ENCODE assay signal across 8 cellular contexts in the genomic region with DNA sequence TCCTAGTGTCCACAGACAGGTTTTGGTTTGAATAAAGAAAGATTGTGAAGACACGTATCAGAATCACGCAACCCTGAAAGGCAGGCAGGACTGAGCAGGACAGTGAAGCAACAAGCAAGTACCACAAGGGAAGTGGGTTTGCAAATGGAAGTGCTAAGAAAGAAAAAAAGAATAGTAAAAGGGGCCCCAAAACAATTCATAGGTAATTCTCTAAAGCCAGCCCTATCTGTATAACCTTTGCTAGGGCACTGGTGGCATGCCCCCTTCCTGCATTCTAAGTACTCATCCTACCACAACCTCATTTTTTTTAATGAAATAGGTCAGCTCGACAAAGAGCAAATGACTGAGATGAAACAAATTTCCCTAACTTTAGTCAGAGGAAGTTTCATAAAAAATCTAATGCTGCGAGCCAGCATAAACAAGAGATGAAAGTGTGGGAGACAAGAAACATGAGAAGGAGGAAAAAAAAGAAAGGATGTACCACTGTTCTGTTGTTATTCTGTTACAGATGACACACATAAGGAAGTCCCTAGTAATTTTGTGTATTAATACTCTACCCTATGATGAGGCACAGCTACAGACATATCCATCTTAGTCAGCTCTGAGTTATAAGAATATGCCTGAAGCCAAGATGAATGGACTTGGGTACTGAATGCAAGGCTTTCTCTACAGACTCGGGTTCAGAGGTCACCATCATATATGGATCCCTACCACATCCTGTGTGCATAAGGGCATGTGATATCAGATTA. TPM values are rescaled to one million over a fixed set of nuclear protein-coding genes. Genes with fewer than 3 reads are reported as not detected.
A peak's percentile ranks its signal among the peaks of the same experiment; 100 is the strongest.
DNase-seq lines count a peak whose midpoint lies in the region; ATAC-seq, FAIRE-seq and TF ChIP-seq lines count a peak whose summit lies in the region.

No MANE protein-coding gene starts in this region.

- H3K4me3 ChIP-seq in GM12865 (ENCODE audit: low read depth, low read length) = peak overlapping the region; percentile 37
- peak overlapping the region; percentile 17 for H3K4me3 ChIP-seq in Jurkat, Clone E6-1 (ENCODE audit: low read length)
- peak overlapping the region; percentile 53 for H3K4me3 ChIP-seq in GM12878
- no peak overlapping the region for H3K4me3 ChIP-seq in dorsolateral prefrontal cortex

- BruUV-seq in GM12878 (replicated peaks; lab: Mats Ljungman, UMichigan) = no TSS peak

- H3K4me2 ChIP-seq in GM12878 (ENCODE audit: control insufficient read depth, insufficient read depth) = peak overlapping the region; percentile 80

- peak overlapping the region; percentile 79 for H3K27ac ChIP-seq in GM12878 (ENCODE audit: control insufficient read depth, insufficient read depth)
- H3K27ac ChIP-seq in dorsolateral prefrontal cortex = no peak overlapping the region

- intact Hi-C loops in GM12878 (cut with micrococcal nuclease; ENCODE audit: unreplicated experiment) = no loop called here
- intact Hi-C loops in dorsolateral prefrontal cortex (cut with DNase I) = no loop called here

- H3K27me3 ChIP-seq in GM12878 (replicated peaks in 1 of 2; ENCODE audit: control insufficient read depth in 2 of 2, insufficient read depth in 2 of 2, low read length in 1 of 2) = no peaks in the 10 kb centered on the region
- H3K27me3 ChIP-seq in dorsolateral prefrontal cortex = no peaks in the 10 kb centered on the region

- peaks cover 98% of the 10 kb centered on the region for H3K79me2 ChIP-seq in GM12878 (ENCODE audit: control insufficient read depth, insufficient read depth, low read length)

- CTCF ChIA-PET in GM12878 (lab: Yijun Ruan, JAX) = interaction anchor here (0.7 to 1.4 kb wide), 4 partner anchors 11 to 134 kb away, joined by 3 to 5 read pairs (median 4); no protein-coding TSS in a partner anchor

- H3K9me3 ChIP-seq in GM12878 (replicated peaks; ENCODE audit: control insufficient read depth, insufficient read depth, low read length) = peaks cover 1% of the 10 kb centered on the region; the same call in 2 of the 3 replicates

- WGBS in GM12878 (ENCODE audit: insufficient coverage, insufficient replicate concordance, low lambda C conversion rate, missing lambda C conversion rate) = 5% methylated on average over 5 of the region's 5 CpGs

- H3K36me3 Mint-ChIP-seq in stimulated activated effector memory CD8-positive, alpha-beta T cell treated with anti-CD3 and anti-CD28 coated beads, Interleukin-12 subunit alpha, Interleukin-12 subunit beta, amount 100 ng/mL, for 72 hours = peaks cover 52% of the 10 kb centered on the region

- SMC1A ChIA-PET in GM12878 (lab: Charles Lee; ENCODE audit: uncharacterized antibody, unreplicated experiment) = interaction anchor here (0.7 to 6.0 kb wide), 11 partner anchors 7 to 105 kb away, joined by 3 to 56 read pairs (median 4); no protein-coding TSS in a partner anchor

- in situ Hi-C loops in GM12878 (cut with MboI) = no loop called here

- ATAC-seq in GM21576 (IDR thresholded peaks at IDR 0.05; ENCODE audit: unreplicated experiment) (peak; percentile 79), GM12878 (peak; percentile 76)
- peak; percentile 93 for ATAC-seq in stimulated activated effector memory CD8-positive, alpha-beta T cell treated with anti-CD3 and anti-CD28 coated beads, Interleukin-12 subunit alpha, Interleukin-12 subunit beta, amount 100 ng/mL, for 72 hours

- TF ChIP-seq POLR2A in GM12878 (IDR thresholded peaks at IDR 0.05; ENCODE audit: low read depth, low read length) = no peak

- 0 out of 2 replicates have a peak, but pooled peaks have one; percentile 5 for TF ChIP-seq RAD21 in GM12878 (IDR thresholded peaks at IDR 0.05; ENCODE audit: insufficient read depth, low read depth, low read length)

- peak overlapping the region; percentile 5 for H3K9ac ChIP-seq in GM12878 (ENCODE audit: control insufficient read depth, insufficient read depth, low read length)

- FAIRE-seq in GM12878 (lab: Jason Lieb, UNC) = no peak

- RAD21 ChIA-PET in GM12878 (lab: Charles Lee; ENCODE audit: unreplicated experiment) = interaction anchor here (0.6 to 2.2 kb wide), 9 partner anchors 21 to 114 kb away, joined by 3 to 7 read pairs (median 4); no protein-coding TSS in a partner anchor

- peak overlapping the region; percentile 91 for H3K27ac Mint-ChIP-seq in stimulated activated effector memory CD8-positive, alpha-beta T cell treated with anti-CD3 and anti-CD28 coated beads, Interleukin-12 subunit alpha, Interleukin-12 subunit beta, amount 100 ng/mL, for 72 hours

- H3K36me3 ChIP-seq in GM12878 (ENCODE audit: control insufficient read depth in 2 of 2, insufficient read depth in 2 of 2, low read length in 1 of 2) = peaks cover 0 to 9% of the 10 kb centered on the region in 2 experiments; a peak in 2 of 4 replicates

- H4K20me1 ChIP-seq in GM12878 (ENCODE audit: control insufficient read depth, insufficient read depth) = no peaks in the 10 kb centered on the region

- TF ChIP-seq EP300 in GM12878 (IDR thresholded peaks at IDR 0.05; ENCODE audit: borderline replicate concordance in 1 of 2, control insufficient read depth in 1 of 2, low read depth in 2 of 2, low read length in 2 of 2) = no peak

- peaks cover 23% of the 10 kb centered on the region for H3K4me1 ChIP-seq in GM12878 (ENCODE audit: control insufficient read depth, insufficient read depth, low read length)

- no peak for TF ChIP-seq CTCF in GM12865 (IDR thresholded peaks at IDR 0.05; ENCODE audit: insufficient read depth, low read depth, low read length, missing control alignments)
- no peak for TF ChIP-seq CTCF in GM12878 (IDR thresholded peaks at IDR 0.05 in 2 of 3, conservative IDR thresholded peaks at IDR 0.05 in 1 of 3; ENCODE audit: control insufficient read depth in 2 of 3, extremely low read depth in 1 of 3, insufficient read depth in 1 of 3, low read depth in 3 of 3, low read length in 3 of 3)
- no peak for TF ChIP-seq CTCF in dorsolateral prefrontal cortex (IDR thresholded peaks at IDR 0.05 in 54 of 56, conservative IDR thresholded peaks at IDR 0.05 in 2 of 56; ENCODE audit: low read depth in 1 of 56, partially characterized antibody in 56 of 56)

- DNase-seq in GM12865 (ENCODE audit: low read depth) (peak; percentile 79), GM12878 (ENCODE audit: low read depth, low spot score) (peak; percentile 59), DMS 273 (lab: John Stamatoyannopoulos, UW; ENCODE audit: unreplicated experiment) (no peak), dorsolateral prefrontal cortex (no peak), NCI-H2029 treated with DMSO at 0.1 percent for 48 hours (lab: John Stamatoyannopoulos, UW) (no peak)
- DNase-seq in Jurkat, Clone E6-1 (ENCODE audit: low read depth, low spot score) = peak; percentile 73
- DNase-seq in stimulated activated effector memory CD8-positive, alpha-beta T cell treated with anti-CD3 and anti-CD28 coated beads, Interleukin-12 subunit alpha, Interleukin-12 subunit beta, amount 100 ng/mL, for 72 hours (ENCODE audit: low spot score in 2 of 2) = no peak

- no peaks in the 10 kb centered on the region for H3K9me3 Mint-ChIP-seq in stimulated activated effector memory CD8-positive, alpha-beta T cell treated with anti-CD3 and anti-CD28 coated beads, Interleukin-12 subunit alpha, Interleukin-12 subunit beta, amount 100 ng/mL, for 72 hours

- H2AFZ ChIP-seq in GM12878 (ENCODE audit: control insufficient read depth, low read depth, low read length) = no peak overlapping the region; the same call in 1 of the 2 replicates

- peak overlapping the region; percentile 49 for H3K4me3 Mint-ChIP-seq in stimulated activated effector memory CD8-positive, alpha-beta T cell treated with anti-CD3 and anti-CD28 coated beads, Interleukin-12 subunit alpha, Interleukin-12 subunit beta, amount 100 ng/mL, for 72 hours

- POLR2A ChIA-PET in GM12878 (lab: Charles Lee) = interaction anchor here (1.2 to 1.9 kb wide), 3 partner anchors 26 to 96 kb away, joined by 3 to 6 read pairs (median 3); no protein-coding TSS in a partner anchor

- H3K4me1 Mint-ChIP-seq in stimulated activated effector memory CD8-positive, alpha-beta T cell treated with anti-CD3 and anti-CD28 coated beads, Interleukin-12 subunit alpha, Interleukin-12 subunit beta, amount 100 ng/mL, for 72 hours = peaks cover 50% of the 10 kb centered on the region

TF ChIP-seq in GM12878, 131 proteins besides CTCF, POLR2A, EP300 and RAD21 (continues in another document):
- TF ChIP-seq, protein P1, sequence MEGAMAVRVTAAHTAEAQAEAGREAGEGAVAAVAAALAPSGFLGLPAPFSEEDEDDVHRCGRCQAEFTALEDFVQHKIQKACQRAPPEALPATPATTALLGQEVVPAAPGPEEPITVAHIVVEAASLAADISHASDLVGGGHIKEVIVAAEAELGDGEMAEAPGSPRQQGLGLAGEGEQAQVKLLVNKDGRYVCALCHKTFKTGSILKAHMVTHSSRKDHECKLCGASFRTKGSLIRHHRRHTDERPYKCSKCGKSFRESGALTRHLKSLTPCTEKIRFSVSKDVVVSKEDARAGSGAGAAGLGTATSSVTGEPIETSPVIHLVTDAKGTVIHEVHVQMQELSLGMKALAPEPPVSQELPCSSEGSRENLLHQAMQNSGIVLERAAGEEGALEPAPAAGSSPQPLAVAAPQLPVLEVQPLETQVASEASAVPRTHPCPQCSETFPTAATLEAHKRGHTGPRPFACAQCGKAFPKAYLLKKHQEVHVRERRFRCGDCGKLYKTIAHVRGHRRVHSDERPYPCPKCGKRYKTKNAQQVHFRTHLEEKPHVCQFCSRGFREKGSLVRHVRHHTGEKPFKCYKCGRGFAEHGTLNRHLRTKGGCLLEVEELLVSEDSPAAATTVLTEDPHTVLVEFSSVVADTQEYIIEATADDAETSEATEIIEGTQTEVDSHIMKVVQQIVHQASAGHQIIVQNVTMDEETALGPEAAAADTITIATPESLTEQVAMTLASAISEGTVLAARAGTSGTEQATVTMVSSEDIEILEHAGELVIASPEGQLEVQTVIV (IDR thresholded peaks at IDR 0.05; ENCODE audit: borderline replicate concordance, partially characterized antibody) = no peak

RNA-seq across cellular contexts. Expression of a gene that starts 32.2 kb away (rescaled TPM):
- polyA plus RNA-seq in Jurkat, Clone E6-1 (2012; ENCODE audit: insufficient read depth, insufficient read length) = 45.7 TPM
- 1,202 and 1,210 TPM in 2 replicates for total RNA-seq in GM12878 (2013; cell fraction: nucleolus; rRNA removed)
- total RNA-seq in GM12878 (2014; rRNA removed) = 157 and 194 TPM in 2 replicates
- total RNA-seq in GM12878 (2014; rRNA removed; fragmentation: Illumina TruSeq; extraction: Trizol) = 171 and 187 TPM in 2 replicates
- total RNA-seq in GM12878 (2021) = 144 and 145 TPM in 2 replicates
- 30.5 TPM for polyA plus RNA-seq in GM12878 (2011; ENCODE audit: low read depth)
- 266 and 327 TPM in 2 replicates for polyA plus RNA-seq in GM12878 (2011; rRNA removed)
- 162 and 164 TPM in 2 replicates for polyA plus RNA-seq in GM12878 (2011; cell fraction: cytosol; rRNA removed)
- 169 and 268 TPM in 2 replicates for polyA plus RNA-seq in GM12878 (2011; cell fraction: nucleus; rRNA removed)
- polyA plus RNA-seq in GM12878 (2012) = 37.3 and 65.8 TPM in 2 replicates
- 113 and 137 TPM in 2 replicates for polyA plus RNA-seq in GM12878 (2014; fragmentation: Illumina TruSeq; extraction: Trizol)
- 10 to 100 TPM; 15.2 to 22.5 TPM for polyA plus RNA-seq in GM12878 (2014; fragmentation: Nextera tagmentation; extraction: Ambion mirVana)
- 57.9 and 61.3 TPM in 2 replicates for polyA plus RNA-seq in GM12878 (2014; rRNA removed)
- 10 to 100 TPM; 32.9 to 34.9 TPM for polyA plus RNA-seq in GM12878 (2016; fragmentation: Nextera tagmentation; extraction: Ambion mirVana)
- 752 and 824 TPM in 2 replicates for polyA minus RNA-seq in GM12878 (2011; rRNA and poly(A)+ RNA removed)
- polyA minus RNA-seq in GM12878 (2011; cell fraction: cytosol; rRNA and poly(A)+ RNA removed) = 283 and 316 TPM in 2 replicates
- 607 and 676 TPM in 2 replicates for polyA minus RNA-seq in GM12878 (2011; cell fraction: nucleus; rRNA and poly(A)+ RNA removed)
- 10 to 100 TPM in 117 of 120 experiments, 1 to 10 TPM in 3; 9.0 to 49.6 (median 21.1) TPM for total RNA-seq in dorsolateral prefrontal cortex

Comparison
In these comparisons a context has a peak if more than half of its experiments do, and no peak if none do; other contexts are left out.
1. DNase-seq: peak in GM12865 (single experiment), Jurkat, Clone E6-1 (single experiment) and GM12878 (single experiment); none in stimulated activated effector memory CD8-positive, alpha-beta T cell treated with anti-CD3 and anti-CD28 coated beads, Interleukin-12 subunit alpha, Interleukin-12 subunit beta, amount 100 ng/mL, for 72 hours (0 of 2), DMS 273 (single experiment), dorsolateral prefrontal cortex (0 of 10) and NCI-H2029 treated with DMSO at 0.1 percent for 48 hours (single experiment).
2. H3K4me3 ChIP-seq: peak in GM12865 (single experiment), Jurkat, Clone E6-1 (single experiment) and GM12878 (single experiment); none in dorsolateral prefrontal cortex (0 of 59).
3. Peak in every context shown above with its lines, with median percentiles within 50 percentile points of each other: ATAC-seq.